ENCODE assay signal across 9 cellular contexts in the genomic region with DNA sequence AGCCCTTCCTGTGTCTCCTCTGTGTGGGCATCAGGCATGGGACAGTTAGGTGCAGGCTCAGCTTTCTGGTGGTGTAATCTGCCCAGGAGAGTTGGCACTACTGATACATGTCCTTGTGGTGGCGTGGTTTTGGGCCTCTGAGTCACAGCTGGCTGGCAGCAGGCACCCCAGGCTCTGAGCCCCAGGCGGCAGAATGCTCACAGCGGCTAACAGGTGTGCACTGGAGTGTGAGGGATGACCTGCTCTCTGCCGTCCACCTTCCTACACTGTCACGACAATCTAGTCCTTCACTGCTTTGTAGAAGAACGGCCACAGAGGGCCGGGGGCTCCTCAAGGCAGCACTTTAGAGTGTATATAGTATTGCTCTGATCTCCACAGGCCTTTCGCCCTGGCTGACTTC.
DNase-seq lines count a peak whose midpoint lies in the region; TF ChIP-seq lines count a peak whose summit lies in the region.
"Had no signal": no experiment of that assay in that cellular context is flagged by ENCODE, and none has a peak within 500 bp of the region (broad histone marks: within the 10 kb centered on the region; RNA-seq: fewer than 3 reads in every experiment).

No MANE protein-coding gene starts in this region.

- no peaks in the 10 kb centered on the region for H3K9me3 Mint-ChIP-seq in activated T-cell treated with anti-CD3 and anti-CD28 coated beads, Interleukin-2, amount 50 U/mL, for 24 hours

- DNase-seq in activated T-cell treated with anti-CD3 and anti-CD28 coated beads, Interleukin-2, amount 50 U/mL, for 24 hours: peak; percentile 7
- DNase-seq in activated T-cell treated with anti-CD3 and anti-CD28 coated beads for 4 hours: no peak
- DNase-seq in NT2/D1 (ENCODE audit: low read depth, low spot score): no peak
- peak; percentile 24 to 55 for DNase-seq in foreskin fibroblast
- peak; percentile 20 for DNase-seq in stomach
- DNase-seq in iPS-NIHi7 (ENCODE audit: extremely low spot score): no peak
- no peak for DNase-seq in NCI-H82 treated with DMSO at 0.1 percent for 48 hours (lab: John Stamatoyannopoulos, UW; ENCODE audit: unreplicated experiment)
- no peak for DNase-seq in NCI-H446 (lab: John Stamatoyannopoulos, UW)

- TF ChIP-seq POLR2A in stomach (IDR thresholded peaks at IDR 0.05): no peak

- H3K36me3 ChIP-seq in NT2/D1 (ENCODE audit: insufficient read depth, insufficient read length, low read length): no peaks in the 10 kb centered on the region
- H3K36me3 ChIP-seq in stomach: peaks cover 0 to 3% (median 0%) of the 10 kb centered on the region in 4 donors

- H3K4me3 Mint-ChIP-seq in activated T-cell treated with anti-CD3 and anti-CD28 coated beads, Interleukin-2, amount 50 U/mL, for 24 hours: no peak overlapping the region

- H3K4me3 ChIP-seq in NT2/D1 (ENCODE audit: insufficient read length, low read depth) (no peak overlapping the region), foreskin fibroblast (ENCODE audit: low read depth in 1 of 2, low read length in 2 of 2) (no peak overlapping the region), stomach (no peak overlapping the region)
- H3K4me3 ChIP-seq: skin epidermis had no signal

- peaks cover 5% of the 10 kb centered on the region for H3K4me1 Mint-ChIP-seq in activated T-cell treated with anti-CD3 and anti-CD28 coated beads, Interleukin-2, amount 50 U/mL, for 24 hours (ENCODE audit: low read depth)

- no peak for TF ChIP-seq EP300 in stomach (IDR thresholded peaks at IDR 0.05)

- no peaks in the 10 kb centered on the region for H3K36me3 Mint-ChIP-seq in activated T-cell treated with anti-CD3 and anti-CD28 coated beads, Interleukin-2, amount 50 U/mL, for 24 hours (ENCODE audit: low read depth)

- H3K9me3 ChIP-seq in NT2/D1 (ENCODE audit: insufficient read depth, low read length): no peaks in the 10 kb centered on the region
- no peaks in the 10 kb centered on the region for H3K9me3 ChIP-seq in stomach

- intact Hi-C loops in stomach (cut with DNase I; ENCODE audit: low total_unique reads): no loop called here

- H3K27me3 Mint-ChIP-seq in activated T-cell treated with anti-CD3 and anti-CD28 coated beads, Interleukin-2, amount 50 U/mL, for 24 hours: no peaks in the 10 kb centered on the region

- H3K4me1 ChIP-seq in NT2/D1 (ENCODE audit: insufficient read depth, insufficient read length) (peaks cover 15% of the 10 kb centered on the region), stomach (peaks cover 3 to 20% (median 14%) of the 10 kb centered on the region in 4 donors)

- no peak overlapping the region for H3K27ac Mint-ChIP-seq in activated T-cell treated with anti-CD3 and anti-CD28 coated beads, Interleukin-2, amount 50 U/mL, for 24 hours

- TF ChIP-seq CTCF in foreskin fibroblast (IDR thresholded peaks at IDR 0.05; ENCODE audit: low read depth, low read length) (no peak), stomach (IDR thresholded peaks at IDR 0.05) (no peak)

- no peaks in the 10 kb centered on the region for H3K27me3 ChIP-seq in NT2/D1 (ENCODE audit: insufficient read depth, insufficient read length)
- H3K27me3 ChIP-seq in stomach: no peaks in the 10 kb centered on the region

- no peak overlapping the region for H3K27ac ChIP-seq in stomach
- H3K27ac ChIP-seq: skin epidermis had no signal

- WGBS in stomach, 5 donors: 81 to 94% (median 89%) methylated on average over 5 to 8 of the region's 8 CpGs

- H3K9ac ChIP-seq in NT2/D1 (ENCODE audit: insufficient read length, low read depth): peak overlapping the region; percentile 39

Comparison
In these comparisons a context has a peak if more than half of its experiments do, and no peak if none do; other contexts are left out.
1. DNase-seq: peak in activated T-cell treated with anti-CD3 and anti-CD28 coated beads, Interleukin-2, amount 50 U/mL, for 24 hours (single experiment), foreskin fibroblast (2 of 2) and stomach (single experiment); none in activated T-cell treated with anti-CD3 and anti-CD28 coated beads for 4 hours (single experiment), NT2/D1 (single experiment), iPS-NIHi7 (single experiment), NCI-H82 treated with DMSO at 0.1 percent for 48 hours (single experiment) and NCI-H446 (0 of 2).